ENCODE assay signal across 8 cellular contexts in genomic region chr14:55026793-55027560, GRCh38. TPM values are rescaled to one million over a fixed set of nuclear protein-coding genes. Genes with fewer than 3 reads are reported as not detected.
DNase-seq lines count a peak whose midpoint lies in the region; ATAC-seq and TF ChIP-seq lines count a peak whose summit lies in the region.

Gene SOCS4, plus strand, starts transcription at chr14:55027236. Its CDS starts 15,806 bp downstream, at chr14:55043042.
Gene WDHD1, minus strand, starts transcription at chr14:55027099. Its CDS starts 312 bp downstream, at chr14:55026787.

- H3K36me3 Mint-ChIP-seq in Caco-2 (ENCODE audit: insufficient read depth, unreplicated experiment): peaks cover 11% of the 10 kb centered on the region

- peaks cover 35% of the 10 kb centered on the region for H3K4me1 Mint-ChIP-seq in Caco-2 (ENCODE audit: low read depth, unreplicated experiment)

- TF ChIP-seq CTCF in Caco-2 (IDR thresholded peaks at IDR 0.05; ENCODE audit: insufficient read depth in 1 of 2, low read depth in 1 of 2, low read length in 1 of 2, severe bottlenecking in 1 of 2, unreplicated experiment in 1 of 2): no peak

- no peaks in the 10 kb centered on the region for H3K9me3 ChIP-seq in Caco-2

- no peaks in the 10 kb centered on the region for H3K9me3 Mint-ChIP-seq in Caco-2 (ENCODE audit: unreplicated experiment)

- H3K27me3 Mint-ChIP-seq in Caco-2 (ENCODE audit: insufficient read depth, unreplicated experiment): no peaks in the 10 kb centered on the region

- no peaks in the 10 kb centered on the region for H3K27me3 ChIP-seq in Caco-2 (replicated peaks; ENCODE audit: control insufficient read depth, insufficient read depth, low read length)

- peak within 1 kb of the TSS; percentile 73 for H3K4me3 Mint-ChIP-seq in Caco-2 (ENCODE audit: unreplicated experiment)

- H3K27ac Mint-ChIP-seq in Caco-2 (ENCODE audit: unreplicated experiment): peak within 1 kb of the TSS; percentile 79

- H3K36me3 ChIP-seq in Caco-2 (ENCODE audit: control insufficient read depth, insufficient read depth, low read length): no peaks in the 10 kb centered on the region

- intact Hi-C loops in Caco-2 (cut with micrococcal nuclease; ENCODE audit: unreplicated experiment): loop anchor here (1.0 kb wide), 1 partner anchor 24 kb away; the partner anchor contains the start of gene MAPK1IP1L

- POLR2A ChIA-PET in Caco-2 (lab: Charles Lee): interaction anchor here (0.6 to 2.1 kb wide), 9 partner anchors 11 to 165 kb away, joined by 3 to 35 read pairs (median 5); partner anchors contain the start of genes DLGAP5 and MAPK1IP1L

- ATAC-seq in GM21360 (IDR thresholded peaks at IDR 0.05; ENCODE audit: unreplicated experiment): peak; percentile 69

- DNase-seq in Caco-2 (peak; percentile 96 to 98), HT-29 (ENCODE audit: low spot score) (peak; percentile 88), lung microvascular endothelial cell (ENCODE audit: low read depth in 2 of 2) (peak; percentile 95 to 96)
- peak; percentile 97 for DNase-seq in NK-92 treated with Interleukin-12 subunit alpha and Interleukin-12 subunit beta, amount 100 ng/mL, for 24 hours (lab: John Stamatoyannopoulos, UW)
- DNase-seq in activated CD8-positive, alpha-beta memory T cell treated with anti-CD3 and anti-CD28 coated beads for 24 hours: peak; percentile 99
- peak; percentile 91 for DNase-seq in effector CD8-positive, alpha-beta T cell (lab: John Stamatoyannopoulos, UW)
- DNase-seq in stimulated activated CD4-positive, alpha-beta T cell treated with anti-CD3 and anti-CD28 coated beads, TNF-alpha, amount 100 ng/mL, for 4 hours (ENCODE audit: low read depth in 3 of 3): peak; percentile 92 to 98 (median 94)

- BruUV-seq in Caco-2 (replicated peaks; lab: Mats Ljungman, UMichigan): no TSS peak

- peak within 1 kb of the TSS; percentile 86 for H3K4me3 ChIP-seq in Caco-2 (ENCODE audit: low read depth, low read length)

- CTCF ChIA-PET in Caco-2 (lab: Charles Lee): interaction anchor here (0.6 to 1.2 kb wide), 4 partner anchors 24 to 164 kb away, joined by 3 to 5 read pairs (median 4); partner anchors contain the start of gene MAPK1IP1L

- peaks cover 42% of the 10 kb centered on the region for H3K4me1 ChIP-seq in Caco-2

RNA-seq across cellular contexts. Expression of gene SOCS4, which starts in this region (rescaled TPM):
- 21.1 and 24.8 TPM in 2 replicates for total RNA-seq in Caco-2 (2022)
- 5.3 and 5.8 TPM in 2 replicates for total RNA-seq in HT-29 (2014; rRNA removed; shearing (Covaris generic))
- 10.9 and 16.7 TPM in 2 replicates for total RNA-seq in lung microvascular endothelial cell

RNA-seq across cellular contexts. Expression of gene WDHD1, which starts in this region (rescaled TPM):
- total RNA-seq in Caco-2 (2022): 25.5 and 27.5 TPM in 2 replicates
- 4.3 and 5.0 TPM in 2 replicates for total RNA-seq in HT-29 (2014; rRNA removed; shearing (Covaris generic))
- 3.2 and 5.4 TPM in 2 replicates for total RNA-seq in lung microvascular endothelial cell

Comparison
In these comparisons a context has a peak if more than half of its experiments do, and no peak if none do; other contexts are left out.
1. Peak in every context shown above with its lines: DNase-seq, ATAC-seq and H3K4me3 ChIP-seq.